12 cellular contexts compared by ENCODE assay signal in the genomic region with DNA sequence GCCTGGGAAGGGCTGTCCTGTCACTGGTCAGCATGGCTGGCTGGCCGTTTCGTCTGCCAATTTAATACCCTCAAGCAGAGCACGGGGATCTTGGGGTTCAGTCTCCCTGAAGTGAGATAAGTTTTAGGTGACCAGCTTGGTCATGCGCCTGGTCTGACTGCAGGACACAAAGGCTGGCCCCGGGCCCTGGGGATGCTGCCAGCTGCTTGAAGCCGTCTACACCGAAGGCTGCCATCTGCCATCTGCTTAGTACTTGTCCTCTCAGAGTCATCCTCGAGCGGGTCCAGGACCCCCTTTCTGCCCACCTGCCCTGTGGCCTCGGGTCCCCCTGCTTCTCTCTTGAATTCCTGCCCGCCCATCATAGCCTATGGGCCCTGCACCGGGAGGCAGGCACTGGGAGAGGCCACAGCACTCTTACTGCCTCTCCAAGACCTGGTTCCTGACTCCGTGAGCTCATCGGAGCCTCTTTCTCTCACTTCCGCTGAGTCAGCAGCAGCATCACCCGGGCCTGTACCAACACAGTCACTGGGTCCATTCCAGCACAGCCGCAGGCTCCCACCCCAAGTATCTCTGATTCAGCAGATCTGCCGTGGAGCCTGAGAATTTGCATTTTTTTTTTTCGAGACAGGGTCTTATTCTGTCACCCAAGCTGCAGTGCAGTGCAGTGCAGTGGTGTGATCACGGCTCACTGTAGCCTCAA. TPM values are rescaled to one million over a fixed set of nuclear protein-coding genes. Genes with fewer than 3 reads are reported as not detected.
DNase-seq lines count a peak whose midpoint lies in the region; ATAC-seq, FAIRE-seq and TF ChIP-seq lines count a peak whose summit lies in the region.
"Had no signal": no experiment of that assay in that cellular context is flagged by ENCODE, and none has a peak within 500 bp of the region (broad histone marks: within the 10 kb centered on the region; RNA-seq: fewer than 3 reads in every experiment).

No MANE protein-coding gene starts in this region.

- no TSS peak for BruUV-seq in K562 (replicated peaks; lab: Mats Ljungman, UMichigan)

- no peaks in the 10 kb centered on the region for H3K9me1 ChIP-seq in K562 (ENCODE audit: control insufficient read depth, insufficient read depth, low read length)

- TF ChIP-seq CTCF in K562 (IDR thresholded peaks at IDR 0.05 in 2 of 3, conservative IDR thresholded peaks at IDR 0.05 in 1 of 3; ENCODE audit: insufficient read depth in 2 of 3, low read depth in 1 of 3, low read length in 3 of 3) (no peak), vagina (IDR thresholded peaks at IDR 0.05) (no peak)

- H3K18ac ChIP-seq in mesendoderm (ENCODE audit: low read length): no peak overlapping the region

- H3K9me3 ChIP-seq in K562 (replicated peaks; ENCODE audit: control insufficient read depth, insufficient read depth, low read depth, low read length) (no peaks in the 10 kb centered on the region), vagina (no peaks in the 10 kb centered on the region)

- ATAC-seq in K562 (peak; percentile 75), HG03025 (IDR thresholded peaks at IDR 0.05; ENCODE audit: low FRiP score, unreplicated experiment) (no peak)
- ATAC-seq: HCT116 had no signal

- peaks cover 3% of the 10 kb centered on the region; the same call in 1 of the 2 replicates for H4K20me1 ChIP-seq in K562 (replicated peaks; ENCODE audit: control insufficient read depth, insufficient read depth, low read length)

- H2BK5ac ChIP-seq in mesendoderm (ENCODE audit: low read length): no peak overlapping the region

- CTCF ChIA-PET in K562 (lab: Yijun Ruan, JAX; ENCODE audit: low intra/inter-chr PET ratio): no interaction called here

- WGBS in K562 (ENCODE audit: insufficient coverage, low coverage, missing lambda C conversion rate): 12% methylated on average over 20 of the region's 20 CpGs
- WGBS in mesendoderm (ENCODE audit: extremely low coverage, insufficient coverage, low lambda C conversion rate): no CpG with 5 or more reads among the region's 20 CpGs

- H3K4me2 ChIP-seq in K562 (ENCODE audit: insufficient read depth, low read length) (no peak overlapping the region), mesendoderm (ENCODE audit: low read length) (no peak overlapping the region)

- H3K36me3 ChIP-seq in K562 (ENCODE audit: control insufficient read depth, insufficient read depth, low read length): no peaks in the 10 kb centered on the region
- H3K36me3 ChIP-seq in vagina: peaks cover 0 to 9% of the 10 kb centered on the region in 2 donors
- H3K36me3 ChIP-seq in mesendoderm (ENCODE audit: control insufficient read depth, insufficient read depth, low read length): peaks cover 30% of the 10 kb centered on the region

- H3K4me3 ChIP-seq in K562: no peak overlapping the region
- H3K4me3 ChIP-seq in vagina: no peak overlapping the region
- H3K4me3 ChIP-seq in mesendoderm (ENCODE audit: low read length): no peak overlapping the region

- in situ Hi-C loops in K562 (cut with MboI): no loop called here

- no peak for FAIRE-seq in K562 (lab: Jason Lieb, UNC)

- no peak overlapping the region for H3K23ac ChIP-seq in mesendoderm (ENCODE audit: low read length)

- DNase-seq in NCI-H2171 treated with DMSO at 0.1 percent for 48 hours (lab: John Stamatoyannopoulos, UW): peak; percentile 24
- no peak for DNase-seq in NCI-H2171 (lab: John Stamatoyannopoulos, UW)
- peak; percentile 67 to 70 (median 68) for DNase-seq in K562 (ENCODE audit: extremely low read depth in 1 of 4, low spot score in 3 of 4)
- DNase-seq in iris pigment epithelial cell (ENCODE audit: low read depth): peak; percentile 55
- DNase-seq in vagina (ENCODE audit: extremely low spot score in 2 of 2): peak in 1 of 2 donors; percentile 93
- no peak for DNase-seq in stimulated activated CD4-positive, alpha-beta T cell treated with anti-CD3 and anti-CD28 coated beads, Interleukin-4, amount 100 ng/mL, for 1 hour
- DNase-seq in mesendoderm: no peak
- DNase-seq: activated CD4-positive, alpha-beta T cell treated with anti-CD3 and anti-CD28 coated beads, Interleukin-2, amount 50 U/mL, for 1 hour; NCI-H1436 treated with DMSO at 0.1 percent for 48 hours had no signal

- peaks cover 27 to 70% of the 10 kb centered on the region in 2 experiments for H3K27me3 ChIP-seq in K562 (ENCODE audit: control insufficient read depth in 2 of 2, insufficient read depth in 2 of 2, low read length in 2 of 2)
- H3K27me3 ChIP-seq in vagina: no peaks in the 10 kb centered on the region
- H3K27me3 ChIP-seq in mesendoderm (ENCODE audit: insufficient read depth, low read length, poor library complexity): no peaks in the 10 kb centered on the region

- no peak overlapping the region for H4K8ac ChIP-seq in mesendoderm (ENCODE audit: low read depth, low read length)

- H3K27ac ChIP-seq in K562 (ENCODE audit: extremely low read depth, low read depth, low read length) (no peak overlapping the region), vagina (peak overlapping the region; percentile 46), mesendoderm (ENCODE audit: low read depth, low read length) (no peak overlapping the region)
- H3K27ac ChIP-seq: 22Rv1 had no signal

- TF ChIP-seq EP300 in K562 (IDR thresholded peaks at IDR 0.05; ENCODE audit: low read length): no peak

- H2BK15ac ChIP-seq in mesendoderm (replicated peaks; ENCODE audit: low read depth): no peak overlapping the region

- peaks cover 20% of the 10 kb centered on the region for H3K79me1 ChIP-seq in mesendoderm (ENCODE audit: low read length)

- H3K56ac ChIP-seq in mesendoderm (ENCODE audit: low read length): no peak overlapping the region

- TF ChIP-seq RAD21 in K562 (CRISPR knock-in tag; conservative IDR thresholded peaks at IDR 0.05 in 1 of 2, IDR thresholded peaks at IDR 0.05 in 1 of 2): no peak

- POLR2A ChIA-PET in K562 (lab: Yijun Ruan, JAX): interaction anchor here (0.6 to 2.1 kb wide), 7 partner anchors 8 to 186 kb away, joined by 3 to 6 read pairs (median 4); no protein-coding TSS in a partner anchor

- TF ChIP-seq POLR2A in K562 (conservative IDR thresholded peaks at IDR 0.05) (no peak), vagina (IDR thresholded peaks at IDR 0.05) (no peak)

- H3K4ac ChIP-seq in mesendoderm (ENCODE audit: low read depth, low read length): no peak overlapping the region

- H2AFZ ChIP-seq in K562 (ENCODE audit: low read depth, low read length): no peak overlapping the region

- intact Hi-C loops in K562 (cut with micrococcal nuclease) (no loop called here), vagina (cut with DNase I) (no loop called here)

- H4K5ac ChIP-seq in mesendoderm (ENCODE audit: low read length): no peak overlapping the region

- no peak overlapping the region for H2AK5ac ChIP-seq in mesendoderm (ENCODE audit: low read length)

- H3K4me1 ChIP-seq in K562 (replicated peaks in 1 of 2; ENCODE audit: control insufficient read depth in 2 of 2, insufficient read depth in 2 of 2, low read length in 2 of 2): peaks cover 13 to 30% of the 10 kb centered on the region in 2 experiments; a peak in 4 of 5 replicates
- H3K4me1 ChIP-seq in vagina: peaks cover 34% of the 10 kb centered on the region
- H3K4me1 ChIP-seq in mesendoderm (ENCODE audit: control insufficient read depth, low read depth, low read length): peaks cover 8% of the 10 kb centered on the region

- no peaks in the 10 kb centered on the region for H3K79me2 ChIP-seq in K562 (ENCODE audit: control insufficient read depth, insufficient read depth, low read length)
- H3K79me2 ChIP-seq in mesendoderm (ENCODE audit: control insufficient read depth, insufficient read depth, low read length): peaks cover 32% of the 10 kb centered on the region

- H2BK120ac ChIP-seq in mesendoderm (ENCODE audit: low read depth, low read length): no peak overlapping the region

- 0 out of 4 replicates have a peak overlapping the region, but pooled peaks of 1 of the 2 experiments have one; percentile 14 for H3K9ac ChIP-seq in K562 (ENCODE audit: insufficient read depth in 1 of 2, low read depth in 2 of 2, low read length in 2 of 2)
- H3K9ac ChIP-seq in mesendoderm (ENCODE audit: low read length): no peak overlapping the region

RNA-seq across cellular contexts. Expression of gene FBLIM1, which starts 7.0 kb away (rescaled TPM):
- total RNA-seq in K562 (2011; cell fraction: chromatin; rRNA removed; ENCODE audit: low replicate concordance): 0.16 TPM in 1 of 2 replicates, not detected in the other
- total RNA-seq in K562 (2011; cell fraction: nucleolus; rRNA removed): 0.50 TPM in 1 of 2 replicates, not detected in the other
- 0.31 TPM in 1 of 2 replicates, not detected in the other for total RNA-seq in K562 (2011; cell fraction: nucleoplasm; rRNA removed)
- total RNA-seq in K562 (2014; rRNA removed) (0.04 TPM in 1 of 2 replicates, not detected in the other), K562 (2014; rRNA removed; fragmentation: Illumina TruSeq; extraction: Trizol) (not detected in 2 replicates), K562 (2015; rRNA removed; fragmentation: Illumina TruSeq; extraction: Trizol) (not detected in 2 replicates), K562 (2021) (0.18 and 0.24 TPM in 2 replicates), vagina (45.2 TPM)
- polyA plus RNA-seq in K562 (2011; rRNA removed) (0.14 and 0.43 TPM in 2 replicates), K562 (2014; fragmentation: Illumina TruSeq; extraction: Trizol) (not detected in 2 replicates), K562 (2014; fragmentation: Nextera tagmentation; extraction: Ambion mirVana) (not detected), K562 (2014; rRNA removed) (not detected in 2 replicates)
- 0.09 and 0.63 TPM in 2 replicates for polyA plus RNA-seq in K562 (2011; cell fraction: cytosol; rRNA removed)
- polyA plus RNA-seq in K562 (2011; cell fraction: nucleus; rRNA removed): 0.10 and 0.20 TPM in 2 replicates
- 0.04 and 0.48 TPM in 2 replicates for polyA plus RNA-seq in K562 (2012)
- 0.11 and 0.27 TPM in 2 replicates for polyA minus RNA-seq in K562 (2011; rRNA and poly(A)+ RNA removed)
- not detected in 2 replicates for polyA minus RNA-seq in K562 (2011; cell fraction: cytosol; rRNA and poly(A)+ RNA removed)
- 0.56 TPM in 1 of 2 replicates, not detected in the other for polyA minus RNA-seq in K562 (2011; cell fraction: nucleus; rRNA and poly(A)+ RNA removed)
- 54.2 TPM for polyA plus RNA-seq in mesendoderm (2013, experiment 1 of 2)
- polyA plus RNA-seq in mesendoderm (2013, experiment 2 of 2): 56.7 TPM

RNA-seq across cellular contexts. Expression of gene TMEM82, which starts 23.3 kb away (rescaled TPM):
- not detected in 2 replicates for total RNA-seq in K562 (2011; cell fraction: chromatin; rRNA removed; ENCODE audit: low replicate concordance)
- total RNA-seq in K562 (2011; cell fraction: nucleolus; rRNA removed): not detected in 2 replicates
- total RNA-seq in K562 (2011; cell fraction: nucleoplasm; rRNA removed): not detected in 2 replicates
- total RNA-seq in K562 (2014; rRNA removed): not detected in 2 replicates
- total RNA-seq in K562 (2014; rRNA removed; fragmentation: Illumina TruSeq; extraction: Trizol): not detected in 2 replicates
- total RNA-seq in K562 (2015; rRNA removed; fragmentation: Illumina TruSeq; extraction: Trizol): not detected in 2 replicates
- not detected in 2 replicates for total RNA-seq in K562 (2021)
- polyA plus RNA-seq in K562 (2011; rRNA removed): not detected in 2 replicates
- not detected in 2 replicates for polyA plus RNA-seq in K562 (2011; cell fraction: cytosol; rRNA removed)
- not detected in 2 replicates for polyA plus RNA-seq in K562 (2011; cell fraction: nucleus; rRNA removed)
- polyA plus RNA-seq in K562 (2012): not detected in 2 replicates
- polyA plus RNA-seq in K562 (2014; fragmentation: Illumina TruSeq; extraction: Trizol): not detected in 2 replicates
- polyA plus RNA-seq in K562 (2014; fragmentation: Nextera tagmentation; extraction: Ambion mirVana): not detected
- not detected in 2 replicates for polyA plus RNA-seq in K562 (2014; rRNA removed)
- polyA minus RNA-seq in K562 (2011; rRNA and poly(A)+ RNA removed): not detected in 2 replicates
- polyA minus RNA-seq in K562 (2011; cell fraction: cytosol; rRNA and poly(A)+ RNA removed): not detected in 2 replicates
- polyA minus RNA-seq in K562 (2011; cell fraction: nucleus; rRNA and poly(A)+ RNA removed): not detected in 2 replicates
- total RNA-seq in vagina: not detected
- polyA plus RNA-seq in mesendoderm (2013, experiment 1 of 2): 0.20 TPM
- polyA plus RNA-seq in mesendoderm (2013, experiment 2 of 2): 0.14 TPM

RNA-seq across cellular contexts. Expression of gene SLC25A34, which starts 29.6 kb away (rescaled TPM):
- 0.86 and 1.9 TPM in 2 replicates for total RNA-seq in K562 (2011; cell fraction: chromatin; rRNA removed; ENCODE audit: low replicate concordance)
- 1.1 and 1.8 TPM in 2 replicates for total RNA-seq in K562 (2011; cell fraction: nucleolus; rRNA removed)
- 1.1 and 1.6 TPM in 2 replicates for total RNA-seq in K562 (2011; cell fraction: nucleoplasm; rRNA removed)
- total RNA-seq in K562 (2014; rRNA removed): 0.41 and 0.78 TPM in 2 replicates
- 0.06 and 0.11 TPM in 2 replicates for total RNA-seq in K562 (2014; rRNA removed; fragmentation: Illumina TruSeq; extraction: Trizol)
- 0.26 and 0.43 TPM in 2 replicates for total RNA-seq in K562 (2015; rRNA removed; fragmentation: Illumina TruSeq; extraction: Trizol)
- 0.13 and 0.16 TPM in 2 replicates for total RNA-seq in K562 (2021)
- 0.24 and 0.31 TPM in 2 replicates for polyA plus RNA-seq in K562 (2011; rRNA removed)
- 0.18 and 0.34 TPM in 2 replicates for polyA plus RNA-seq in K562 (2011; cell fraction: cytosol; rRNA removed)
- 0.94 and 1.9 TPM in 2 replicates for polyA plus RNA-seq in K562 (2011; cell fraction: nucleus; rRNA removed)
- polyA plus RNA-seq in K562 (2012): 0.25 and 0.55 TPM in 2 replicates
- polyA plus RNA-seq in K562 (2014; fragmentation: Illumina TruSeq; extraction: Trizol): 0.16 and 0.21 TPM in 2 replicates
- polyA plus RNA-seq in K562 (2014; fragmentation: Nextera tagmentation; extraction: Ambion mirVana): under 1 TPM; 0.01 to 0.03 TPM
- polyA plus RNA-seq in K562 (2014; rRNA removed): 0.22 and 0.57 TPM in 2 replicates
- 0.12 and 0.35 TPM in 2 replicates for polyA minus RNA-seq in K562 (2011; rRNA and poly(A)+ RNA removed)
- not detected in 2 replicates for polyA minus RNA-seq in K562 (2011; cell fraction: cytosol; rRNA and poly(A)+ RNA removed)
- polyA minus RNA-seq in K562 (2011; cell fraction: nucleus; rRNA and poly(A)+ RNA removed): 0.40 and 0.78 TPM in 2 replicates
- total RNA-seq in vagina: 3.2 TPM
- 0.76 TPM for polyA plus RNA-seq in mesendoderm (2013, experiment 1 of 2)
- 0.31 TPM for polyA plus RNA-seq in mesendoderm (2013, experiment 2 of 2)

RNA-seq across cellular contexts. Expression of gene UQCRHL, which starts 41.8 kb away (rescaled TPM):
- 2.3 and 3.2 TPM in 2 replicates for total RNA-seq in K562 (2011; cell fraction: chromatin; rRNA removed; ENCODE audit: low replicate concordance)
- total RNA-seq in K562 (2011; cell fraction: nucleolus; rRNA removed): 2.8 TPM in 2 replicates
- 4.1 and 4.2 TPM in 2 replicates for total RNA-seq in K562 (2011; cell fraction: nucleoplasm; rRNA removed)
- total RNA-seq in K562 (2014; rRNA removed) (40.7 and 76.9 TPM in 2 replicates), K562 (2014; rRNA removed; fragmentation: Illumina TruSeq; extraction: Trizol) (41.3 and 45.7 TPM in 2 replicates), K562 (2015; rRNA removed; fragmentation: Illumina TruSeq; extraction: Trizol) (19.4 and 21.8 TPM in 2 replicates), K562 (2021) (5.1 and 5.9 TPM in 2 replicates), vagina (1.5 TPM)
- polyA plus RNA-seq in K562 (2011; rRNA removed) (26.3 and 27.6 TPM in 2 replicates), K562 (2014; fragmentation: Illumina TruSeq; extraction: Trizol) (17.6 and 18.9 TPM in 2 replicates), K562 (2014; fragmentation: Nextera tagmentation; extraction: Ambion mirVana) (10 to 100 TPM; 20.4 to 25.8 TPM), K562 (2014; rRNA removed) (13.2 and 27.2 TPM in 2 replicates)
- polyA plus RNA-seq in K562 (2011; cell fraction: cytosol; rRNA removed): 3.9 and 8.7 TPM in 2 replicates
- 2.2 and 6.0 TPM in 2 replicates for polyA plus RNA-seq in K562 (2011; cell fraction: nucleus; rRNA removed)
- 9.1 and 25.6 TPM in 2 replicates for polyA plus RNA-seq in K562 (2012)
- 6.5 and 7.8 TPM in 2 replicates for polyA minus RNA-seq in K562 (2011; rRNA and poly(A)+ RNA removed)
- 9.1 and 15.2 TPM in 2 replicates for polyA minus RNA-seq in K562 (2011; cell fraction: cytosol; rRNA and poly(A)+ RNA removed)
- polyA minus RNA-seq in K562 (2011; cell fraction: nucleus; rRNA and poly(A)+ RNA removed): 0.67 and 3.4 TPM in 2 replicates
- polyA plus RNA-seq in mesendoderm (2013, experiment 1 of 2): 3.9 TPM
- 4.1 TPM for polyA plus RNA-seq in mesendoderm (2013, experiment 2 of 2)

Comparison
In these comparisons a context has a peak if more than half of its experiments do, and no peak if none do; other contexts are left out.
1. DNase-seq: peak in NCI-H2171 treated with DMSO at 0.1 percent for 48 hours (single experiment), K562 (4 of 4) and iris pigment epithelial cell (single experiment); none in NCI-H2171 (single experiment), stimulated activated CD4-positive, alpha-beta T cell treated with anti-CD3 and anti-CD28 coated beads, Interleukin-4, amount 100 ng/mL, for 1 hour (single experiment) and mesendoderm (single experiment).
2. RNA of gene FBLIM1, which starts 7.0 kb away (total RNA-seq): 45.2 TPM in vagina (single experiment); 0.04 to 0.50 TPM in K562; every median in the first group is over 10 times any median in the second.